ENCODE assay signal across 9 cellular contexts in genomic region chr15:99425666-99426301, GRCh38.
A peak's percentile ranks its signal among the peaks of the same experiment; 100 is the strongest.
DNase-seq lines count a peak whose midpoint lies in the region; ATAC-seq, FAIRE-seq and TF ChIP-seq lines count a peak whose summit lies in the region.
"Had no signal": no experiment of that assay in that cellular context is flagged by ENCODE, and none has a peak within 500 bp of the region (broad histone marks: within the 10 kb centered on the region; RNA-seq: fewer than 3 reads in every experiment).

No MANE protein-coding gene starts in this region.

- no peaks in the 10 kb centered on the region for H3K79me2 ChIP-seq in GM12878 (ENCODE audit: control insufficient read depth, insufficient read depth, low read length)

- H3K27me3 Mint-ChIP-seq in activated CD4-positive, alpha-beta T cell treated with anti-CD3 and anti-CD28 coated beads, Interleukin-2, amount 10 ng/mL, durations not matched to agents 7 days and 5 days = no peaks in the 10 kb centered on the region

- peaks cover 16% of the 10 kb centered on the region for H3K4me1 ChIP-seq in GM12878 (ENCODE audit: control insufficient read depth, insufficient read depth, low read length)
- H3K4me1 ChIP-seq in thyroid gland = peaks cover 0 to 10% of the 10 kb centered on the region in 2 donors

- peaks cover 58% of the 10 kb centered on the region for H3K4me1 Mint-ChIP-seq in activated CD4-positive, alpha-beta T cell treated with anti-CD3 and anti-CD28 coated beads, Interleukin-2, amount 10 ng/mL, durations not matched to agents 7 days and 5 days

- H3K27me3 ChIP-seq in GM12878 (replicated peaks in 1 of 2; ENCODE audit: control insufficient read depth in 2 of 2, insufficient read depth in 2 of 2, low read length in 1 of 2) (no peaks in the 10 kb centered on the region; a peak in 2 of 4 replicates), thyroid gland (no peaks in the 10 kb centered on the region)

- 0 out of 3 replicates have a peak, but pooled peaks cover 2% of the 10 kb centered on the region for H3K9me3 ChIP-seq in GM12878 (replicated peaks; ENCODE audit: control insufficient read depth, insufficient read depth, low read length)
- H3K9me3 ChIP-seq in thyroid gland = no peaks in the 10 kb centered on the region

- POLR2A ChIA-PET in activated CD4-positive, alpha-beta T cell treated with anti-CD3 and anti-CD28 coated beads, Interleukin-2, amount 10 ng/mL, durations not matched to agents 7 days and 5 days (lab: Charles Lee) = no interaction called here
- POLR2A ChIA-PET in GM12878 (lab: Charles Lee) = no interaction called here

- H3K36me3 Mint-ChIP-seq in activated CD4-positive, alpha-beta T cell treated with anti-CD3 and anti-CD28 coated beads, Interleukin-2, amount 10 ng/mL, durations not matched to agents 7 days and 5 days (ENCODE audit: low read depth) = peaks cover 16% of the 10 kb centered on the region

- H2AFZ ChIP-seq in GM12878 (ENCODE audit: control insufficient read depth, low read depth, low read length) = peak overlapping the region; percentile 54; the same call in 1 of the 2 replicates

- H3K4me3 ChIP-seq in GM12878 (no peak overlapping the region), thyroid gland (replicated peaks in 1 of 3) (no peak overlapping the region)

- H3K36me3 ChIP-seq in GM12878 (ENCODE audit: control insufficient read depth in 2 of 2, insufficient read depth in 2 of 2, low read length in 1 of 2) (no peaks in the 10 kb centered on the region), thyroid gland (no peaks in the 10 kb centered on the region)

- no TSS peak for BruUV-seq in GM12878 (replicated peaks; lab: Mats Ljungman, UMichigan)

- no peak overlapping the region for H3K4me3 Mint-ChIP-seq in activated CD4-positive, alpha-beta T cell treated with anti-CD3 and anti-CD28 coated beads, Interleukin-2, amount 10 ng/mL, durations not matched to agents 7 days and 5 days

- CTCF ChIA-PET in activated CD4-positive, alpha-beta T cell treated with anti-CD3 and anti-CD28 coated beads, Interleukin-2, amount 10 ng/mL, durations not matched to agents 7 days and 5 days (lab: Charles Lee) = interaction anchor here (0.7 to 1.5 kb wide), 4 partner anchors 10 to 23 kb away, joined by 3 to 4 read pairs (median 3); no protein-coding TSS in a partner anchor
- CTCF ChIA-PET in GM12878 (lab: Yijun Ruan, JAX) = interaction anchor here (1.1 kb wide), 1 partner anchor 278 kb away, joined by 3 read pairs; no protein-coding TSS in a partner anchor

- no peak for TF ChIP-seq RAD21 in GM12878 (IDR thresholded peaks at IDR 0.05; ENCODE audit: insufficient read depth, low read depth, low read length)

- peak overlapping the region; percentile 97 for H3K27ac Mint-ChIP-seq in activated CD4-positive, alpha-beta T cell treated with anti-CD3 and anti-CD28 coated beads, Interleukin-2, amount 10 ng/mL, durations not matched to agents 7 days and 5 days

- TF ChIP-seq CTCF in GM12878 (IDR thresholded peaks at IDR 0.05 in 2 of 3, conservative IDR thresholded peaks at IDR 0.05 in 1 of 3; ENCODE audit: control insufficient read depth in 2 of 3, extremely low read depth in 1 of 3, insufficient read depth in 1 of 3, low read depth in 3 of 3, low read length in 3 of 3) (no peak), thyroid gland (IDR thresholded peaks at IDR 0.05) (no peak)

- ATAC-seq in GM12878 (no peak), left colon (peak; percentile 19), HG02938 (IDR thresholded peaks at IDR 0.05; ENCODE audit: unreplicated experiment) (no peak), HG02970 (IDR thresholded peaks at IDR 0.05; ENCODE audit: low FRiP score, unreplicated experiment) (no peak), GM18519 (IDR thresholded peaks at IDR 0.05; ENCODE audit: low FRiP score, unreplicated experiment) (no peak)

- peaks cover 8% of the 10 kb centered on the region for H3K9me3 Mint-ChIP-seq in activated CD4-positive, alpha-beta T cell treated with anti-CD3 and anti-CD28 coated beads, Interleukin-2, amount 10 ng/mL, durations not matched to agents 7 days and 5 days

- in situ Hi-C loops in GM12878 (cut with MboI) = no loop called here

- peak overlapping the region; percentile 48; the same call in 1 of the 2 replicates for H3K4me2 ChIP-seq in GM12878 (ENCODE audit: control insufficient read depth, insufficient read depth)

- RAD21 ChIA-PET in GM12878 (lab: Charles Lee; ENCODE audit: unreplicated experiment) = interaction anchor here (1.6 kb wide), 1 partner anchor 78 kb away, joined by 3 read pairs; no protein-coding TSS in a partner anchor

- DNase-seq in activated CD4-positive, alpha-beta T cell treated with anti-CD3 and anti-CD28 coated beads, Interleukin-2, amount 10 ng/mL, durations not matched to agents 7 days and 5 days = no peak
- no peak for DNase-seq in activated CD4-positive, alpha-beta T cell treated with anti-CD3 and anti-CD28 coated beads, Interleukin-2, amount 50 U/mL, for 1 hour
- DNase-seq in GM12878 (ENCODE audit: low read depth, low spot score) (no peak), left colon (peak in 1 of 2 donors; percentile 27), thyroid gland (no peak)
- DNase-seq: NCI-H510A had no signal

- no peaks in the 10 kb centered on the region for H4K20me1 ChIP-seq in GM12878 (ENCODE audit: control insufficient read depth, insufficient read depth)

- no peak overlapping the region for H3K9ac ChIP-seq in GM12878 (ENCODE audit: control insufficient read depth, insufficient read depth, low read length)

- no peak for FAIRE-seq in GM12878 (lab: Jason Lieb, UNC)

- WGBS in GM12878 (ENCODE audit: insufficient coverage, insufficient replicate concordance, low lambda C conversion rate, missing lambda C conversion rate) = 90% methylated on average over 19 of the region's 19 CpGs
- WGBS in thyroid gland, 2 donors = 54 to 69% methylated on average over 5 to 11 of the region's 19 CpGs

- SMC1A ChIA-PET in GM12878 (lab: Charles Lee; ENCODE audit: uncharacterized antibody, unreplicated experiment) = no interaction called here

- intact Hi-C loops in GM12878 (cut with micrococcal nuclease; ENCODE audit: unreplicated experiment) = no loop called here
- intact Hi-C loops in left colon (cut with DNase I, micrococcal nuclease) = no loop called here
- intact Hi-C loops in thyroid gland (cut with DNase I) = no loop called here

- H3K27ac ChIP-seq in GM12878 (ENCODE audit: control insufficient read depth, insufficient read depth) = no peak overlapping the region
- peak overlapping the region in 2 of 3 donors; percentile 46 to 56 for H3K27ac ChIP-seq in thyroid gland

- TF ChIP-seq POLR2A in GM12878 (IDR thresholded peaks at IDR 0.05; ENCODE audit: low read depth, low read length) (no peak), thyroid gland (IDR thresholded peaks at IDR 0.05) (no peak)

- TF ChIP-seq EP300 in GM12878 (IDR thresholded peaks at IDR 0.05; ENCODE audit: borderline replicate concordance in 1 of 2, control insufficient read depth in 1 of 2, low read depth in 2 of 2, low read length in 2 of 2) = no peak

TF ChIP-seq in GM12878, 131 proteins besides CTCF, POLR2A, EP300 and RAD21 (continues in another document):
- TF ChIP-seq KDM1A (IDR thresholded peaks at IDR 0.05; ENCODE audit: borderline replicate concordance) = no peak
- TF ChIP-seq ZNF384 (IDR thresholded peaks at IDR 0.05; ENCODE audit: borderline replicate concordance, low read depth, low read length) = no peak
- TF ChIP-seq FOXK2 (IDR thresholded peaks at IDR 0.05) = no peak
- no peak for TF ChIP-seq ZBED1 (IDR thresholded peaks at IDR 0.05; ENCODE audit: borderline replicate concordance)
- no peak for TF ChIP-seq MYC (IDR thresholded peaks at IDR 0.05; ENCODE audit: insufficient read depth, insufficient read length, insufficient replicate concordance, low read length, severe bottlenecking)
- TF ChIP-seq ZBTB40 (IDR thresholded peaks at IDR 0.05; ENCODE audit: borderline replicate concordance) = no peak
- TF ChIP-seq FOS (IDR thresholded peaks at IDR 0.05; ENCODE audit: borderline replicate concordance, extremely low read depth, insufficient read length) = no peak
- no peak for TF ChIP-seq CREM (IDR thresholded peaks at IDR 0.05; ENCODE audit: low read depth)
- no peak for TF ChIP-seq ZNF207 (IDR thresholded peaks at IDR 0.05; ENCODE audit: borderline replicate concordance)
